ENCODE assay signal across 1 cellular context in genomic region chr7:106714590-106715442, GRCh38.
TF ChIP-seq lines count a peak whose summit lies in the region.

No MANE protein-coding gene starts in this region.

TF ChIP-seq in K562, 482 proteins besides CTCF, POLR2A, EP300 and RAD21:
- peak in 1 of 2 experiments; percentile 53; a peak in 2 of 4 replicates for TF ChIP-seq KDM1A (IDR thresholded peaks at IDR 0.05)
- TF ChIP-seq AFF1 (IDR thresholded peaks at IDR 0.05; ENCODE audit: low read depth in 1 of 2, partially characterized antibody in 2 of 2) = peak in 1 of 2 experiments; percentile 91
- 0 out of 2 replicates have a peak, but pooled peaks have one; percentile 13 for TF ChIP-seq BCOR (IDR thresholded peaks at IDR 0.05)
- peak; percentile 97 for TF ChIP-seq ZNF146 (CRISPR knock-in tag; IDR thresholded peaks at IDR 0.05; ENCODE audit: unreplicated experiment)
